Comparison of ENCODE assay signal across 8 cellular contexts in the genomic region with DNA sequence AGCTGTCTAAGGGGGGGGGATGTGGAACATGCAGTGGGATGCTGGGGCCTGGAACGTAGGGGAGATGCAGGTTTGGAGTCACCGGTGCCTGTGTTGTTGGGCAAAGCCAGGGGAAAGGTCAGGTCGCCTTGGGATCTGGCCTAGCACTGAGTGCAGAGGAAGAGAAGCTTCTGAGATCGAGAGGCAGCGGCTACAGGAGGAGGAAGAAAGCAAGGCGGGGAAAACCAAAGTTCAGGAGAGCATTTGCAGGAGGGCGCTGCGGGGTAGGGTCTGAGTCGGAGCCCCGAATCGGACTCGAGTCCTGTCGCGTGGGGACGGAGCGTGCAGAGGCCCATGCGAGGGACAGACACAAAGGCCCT. TPM values are rescaled to one million over a fixed set of nuclear protein-coding genes. Genes with fewer than 3 reads are reported as not detected.
DNase-seq lines count a peak whose midpoint lies in the region; ATAC-seq, FAIRE-seq and TF ChIP-seq lines count a peak whose summit lies in the region.

No MANE protein-coding gene starts in this region.

- H3K27me3 ChIP-seq in NT2/D1 (ENCODE audit: insufficient read depth, insufficient read length) (peaks cover 4% of the 10 kb centered on the region), parathyroid adenoma (ENCODE audit: control insufficient read depth, insufficient read depth, low read length) (no peaks in the 10 kb centered on the region)

- no peak for TF ChIP-seq CTCF in GM12864 (IDR thresholded peaks at IDR 0.05; ENCODE audit: low read depth, low read length, missing control alignments)
- TF ChIP-seq CTCF in epithelial cell of esophagus (IDR thresholded peaks at IDR 0.05; ENCODE audit: insufficient read depth, low read depth, low read length, missing control alignments) = no peak
- TF ChIP-seq CTCF in parathyroid adenoma (IDR thresholded peaks at IDR 0.05) = no peak
- no peak for TF ChIP-seq CTCF in omental fat pad (IDR thresholded peaks at IDR 0.05)

- H3K27ac ChIP-seq in parathyroid adenoma = peak overlapping the region; percentile 86

- H3K4me1 ChIP-seq in NT2/D1 (ENCODE audit: insufficient read depth, insufficient read length) = peaks cover 19% of the 10 kb centered on the region
- H3K4me1 ChIP-seq in parathyroid adenoma = peaks cover 8% of the 10 kb centered on the region

- H3K36me3 ChIP-seq in NT2/D1 (ENCODE audit: insufficient read depth, insufficient read length, low read length) (peaks cover 25% of the 10 kb centered on the region), parathyroid adenoma (ENCODE audit: control insufficient read depth, insufficient read depth, low read length) (no peaks in the 10 kb centered on the region)

- H3K4me3 ChIP-seq in GM12864 (ENCODE audit: low read depth, low read length) (peak overlapping the region; percentile 74), NT2/D1 (ENCODE audit: insufficient read length, low read depth) (peak overlapping the region; percentile 82), epithelial cell of esophagus (ENCODE audit: low read length) (peak overlapping the region; percentile 48), parathyroid adenoma (ENCODE audit: low read depth, low read length) (peak overlapping the region; percentile 53)

- H3K9me3 ChIP-seq in NT2/D1 (ENCODE audit: insufficient read depth, low read length) = no peaks in the 10 kb centered on the region
- H3K9me3 ChIP-seq in parathyroid adenoma (ENCODE audit: control insufficient read depth, low read length) = no peaks in the 10 kb centered on the region

- H3K4me2 ChIP-seq in parathyroid adenoma (ENCODE audit: low read length) = peak overlapping the region; percentile 85

- FAIRE-seq in GM19239 (lab: Jason Lieb, UNC) = no peak

- no peak for DNase-seq in GM12864 (ENCODE audit: low read depth)
- peak; percentile 18 for DNase-seq in NT2/D1 (ENCODE audit: low read depth, low spot score)
- no peak for DNase-seq in epithelial cell of esophagus (ENCODE audit: low read depth)
- DNase-seq in DMS153 treated with DMSO at 0.1 percent for 48 hours (lab: John Stamatoyannopoulos, UW; ENCODE audit: unreplicated experiment) = no peak
- DNase-seq in omental fat pad (ENCODE audit: low spot score) = no peak
- DNase-seq in GM19240 (ENCODE audit: insufficient read length, low spot score) = no peak
- no peak for DNase-seq in GM19239 (ENCODE audit: insufficient read length, low spot score)

- H3K79me2 ChIP-seq in parathyroid adenoma = peaks cover 19% of the 10 kb centered on the region

- ATAC-seq in omental fat pad (ENCODE audit: low FRiP score) = no peak

- peak overlapping the region; percentile 92 for H2AFZ ChIP-seq in parathyroid adenoma

- peak overlapping the region; percentile 98 for H3K9ac ChIP-seq in NT2/D1 (ENCODE audit: insufficient read length, low read depth)
- no peak overlapping the region for H3K9ac ChIP-seq in parathyroid adenoma

RNA-seq across cellular contexts. Expression of gene PLCG1, which starts 1.0 kb away (rescaled TPM):
- total RNA-seq in omental fat pad = 100 to 1,000 TPM in 1 of 4 donors, 10 to 100 TPM in 3; 43.9 to 189 (median 63.1) TPM
